In genomic region chr2:132256903-132257591, GRCh38 we compare ENCODE assay signal across 7 cellular contexts.
A peak's percentile ranks its signal among the peaks of the same experiment; 100 is the strongest.
DNase-seq lines count a peak whose midpoint lies in the region; ATAC-seq and TF ChIP-seq lines count a peak whose summit lies in the region.
"Not testable (repeated sequence)": the region's sequence is repeated elsewhere in the genome, so short reads cannot be mapped to it uniquely, and the experiment has no call there.

No MANE protein-coding gene starts in this region.

- 48% methylated on average over 8 of the region's 59 CpGs for WGBS in SK-N-SH (ENCODE audit: low lambda C conversion rate)
- 22% methylated on average over 31 of the region's 59 CpGs; no CpG with 5 or more reads in 1 of the 2 donors for WGBS in esophagus squamous epithelium, 2 donors

- H3K4me3 ChIP-seq in SK-N-SH (ENCODE audit: low read depth in 2 of 2, low read length in 1 of 2) (peak overlapping the region in 1 of 2 experiments; percentile 31; a peak in 2 of 4 replicates), brain microvascular endothelial cell (ENCODE audit: low read depth, low read length) (peak overlapping the region; percentile 30), esophagus squamous epithelium (peak overlapping the region; percentile 9 to 59 (median 28)), iPS-20b (ENCODE audit: low read length) (peak overlapping the region; percentile 46; the same call in 1 of the 2 replicates)

- not testable (repeated sequence) for H2AFZ ChIP-seq in SK-N-SH (ENCODE audit: low read depth)

- H3K4me1 ChIP-seq in SK-N-SH (ENCODE audit: control insufficient read depth in 1 of 2, insufficient read depth in 2 of 2, low read depth in 1 of 2, low read length in 1 of 2); iPS-20b (ENCODE audit: insufficient read depth, low read length): not testable (repeated sequence)
- H3K4me1 ChIP-seq in esophagus squamous epithelium, result peaks cover 0 to 18% (median 10%) of the 10 kb centered on the region in 3 donors

- not testable (repeated sequence) for H3K36me3 ChIP-seq in SK-N-SH (replicated peaks in 1 of 2; ENCODE audit: control insufficient read depth in 1 of 2, insufficient read depth in 2 of 2, low read length in 1 of 2); brain microvascular endothelial cell (replicated peaks); esophagus squamous epithelium; iPS-20b (ENCODE audit: insufficient read depth, low read depth, low read length)

- TF ChIP-seq CTCF in GM13976 (IDR thresholded peaks at IDR 0.05; ENCODE audit: borderline replicate concordance, control extremely low read depth, extremely low read depth, insufficient read depth, missing control alignments); SK-N-SH (IDR thresholded peaks at IDR 0.05); brain microvascular endothelial cell (IDR thresholded peaks at IDR 0.05; ENCODE audit: low read depth, low read length, missing control alignments); esophagus squamous epithelium (IDR thresholded peaks at IDR 0.05); osteocyte (IDR thresholded peaks at IDR 0.05): not testable (repeated sequence)

- TF ChIP-seq EP300 in SK-N-SH (IDR thresholded peaks at IDR 0.05; ENCODE audit: borderline replicate concordance in 1 of 2, low read depth in 1 of 2, low read length in 1 of 2), result not testable (repeated sequence)

- H3K9me3 Mint-ChIP-seq in osteocyte (ENCODE audit: unreplicated experiment), result peaks cover 12% of the 10 kb centered on the region
- H3K9me3 Mint-ChIP-seq in stimulated activated naive B cell treated with anti-CD40 and anti-IgM and Interleukin-4, amounts not matched to agents 10 μg/mL and 1 μg/mL and 100 μg/mL, for 72 hours, result peaks cover 6 to 13% of the 10 kb centered on the region in 2 donors

- not testable (repeated sequence) for H3K79me2 ChIP-seq in SK-N-SH (ENCODE audit: insufficient read depth)

- H3K9ac ChIP-seq in SK-N-SH; iPS-20b (ENCODE audit: low read depth, low read length): not testable (repeated sequence)

- ATAC-seq in stimulated activated naive B cell treated with anti-CD40 and anti-IgM and Interleukin-4, amounts not matched to agents 10 μg/mL and 1 μg/mL and 100 μg/mL, for 72 hours (replicated peaks), result not testable (repeated sequence)

- CTCF ChIA-PET in SK-N-SH (lab: Yijun Ruan, JAX), result not testable (repeated sequence)

- not testable (repeated sequence) for H3K27me3 ChIP-seq in SK-N-SH (ENCODE audit: insufficient read depth); iPS-20b (ENCODE audit: insufficient read depth, low read length)
- peaks cover 15% of the 10 kb centered on the region for H3K27me3 ChIP-seq in brain microvascular endothelial cell (replicated peaks)
- peaks cover 0 to 45% (median 5%) of the 10 kb centered on the region in 4 donors for H3K27me3 ChIP-seq in esophagus squamous epithelium

- not testable (repeated sequence) for H3K4me2 ChIP-seq in SK-N-SH

- not testable (repeated sequence) for TF ChIP-seq RAD21 in SK-N-SH (IDR thresholded peaks at IDR 0.05; ENCODE audit: low read length)

- not testable (repeated sequence) for H3K9me3 ChIP-seq in SK-N-SH, esophagus squamous epithelium
- H3K9me3 ChIP-seq in iPS-20b (ENCODE audit: insufficient read depth, low read depth, low read length), result peaks cover 10% of the 10 kb centered on the region; the same call in 1 of the 2 replicates

- not testable (repeated sequence) for H3K27ac ChIP-seq in SK-N-SH (ENCODE audit: low read depth in 2 of 2, low read length in 1 of 2); brain microvascular endothelial cell; esophagus squamous epithelium; iPS-20b (ENCODE audit: low read length)

- DNase-seq in GM13976 (ENCODE audit: low spot score) (peak; percentile 11), SK-N-SH (peak; percentile 50), osteocyte (ENCODE audit: extremely low spot score, unreplicated experiment) (peak; percentile 86)
- not testable (repeated sequence) for DNase-seq in brain microvascular endothelial cell; esophagus squamous epithelium (lab: John Stamatoyannopoulos, UW); stimulated activated naive B cell treated with anti-CD40 and anti-IgM and Interleukin-4, amounts not matched to agents 10 μg/mL and 1 μg/mL and 100 μg/mL, for 72 hours

- intact Hi-C loops in esophagus squamous epithelium (cut with DNase I), result not testable (repeated sequence)

- not testable (repeated sequence) for H3K9me2 ChIP-seq in SK-N-SH

- not testable (repeated sequence) for H3K4me1 Mint-ChIP-seq in osteocyte (ENCODE audit: unreplicated experiment); stimulated activated naive B cell treated with anti-CD40 and anti-IgM and Interleukin-4, amounts not matched to agents 10 μg/mL and 1 μg/mL and 100 μg/mL, for 72 hours

- not testable (repeated sequence) for H3K4me3 Mint-ChIP-seq in osteocyte (ENCODE audit: unreplicated experiment)
- H3K4me3 Mint-ChIP-seq in stimulated activated naive B cell treated with anti-CD40 and anti-IgM and Interleukin-4, amounts not matched to agents 10 μg/mL and 1 μg/mL and 100 μg/mL, for 72 hours, result peak overlapping the region; percentile 57 to 75

- not testable (repeated sequence) for H3K27ac Mint-ChIP-seq in osteocyte (ENCODE audit: unreplicated experiment); stimulated activated naive B cell treated with anti-CD40 and anti-IgM and Interleukin-4, amounts not matched to agents 10 μg/mL and 1 μg/mL and 100 μg/mL, for 72 hours

- POLR2A ChIA-PET in SK-N-SH (lab: Yijun Ruan, JAX), result not testable (repeated sequence)

- TF ChIP-seq POLR2A in esophagus squamous epithelium (IDR thresholded peaks at IDR 0.05), result not testable (repeated sequence)

- in situ Hi-C loops in GM13976 (cut with MboI; ENCODE audit: low sequenced_read_pairs, unreplicated experiment); brain microvascular endothelial cell (cut with HindIII; ENCODE audit: low pct_ligation_motif_present, low sequenced_read_pairs): not testable (repeated sequence)

- not testable (repeated sequence) for H3K27me3 Mint-ChIP-seq in osteocyte (ENCODE audit: unreplicated experiment)
- H3K27me3 Mint-ChIP-seq in stimulated activated naive B cell treated with anti-CD40 and anti-IgM and Interleukin-4, amounts not matched to agents 10 μg/mL and 1 μg/mL and 100 μg/mL, for 72 hours, result peaks cover 35 to 42% of the 10 kb centered on the region in 2 donors

- not testable (repeated sequence) for H4K20me1 ChIP-seq in SK-N-SH (ENCODE audit: insufficient read depth)

- not testable (repeated sequence) for H3K36me3 Mint-ChIP-seq in osteocyte (ENCODE audit: unreplicated experiment); stimulated activated naive B cell treated with anti-CD40 and anti-IgM and Interleukin-4, amounts not matched to agents 10 μg/mL and 1 μg/mL and 100 μg/mL, for 72 hours

- H3F3A ChIP-seq in SK-N-SH (replicated peaks; ENCODE audit: insufficient read depth), result not testable (repeated sequence)
